12 cellular contexts compared by ENCODE assay signal in the genomic region with DNA sequence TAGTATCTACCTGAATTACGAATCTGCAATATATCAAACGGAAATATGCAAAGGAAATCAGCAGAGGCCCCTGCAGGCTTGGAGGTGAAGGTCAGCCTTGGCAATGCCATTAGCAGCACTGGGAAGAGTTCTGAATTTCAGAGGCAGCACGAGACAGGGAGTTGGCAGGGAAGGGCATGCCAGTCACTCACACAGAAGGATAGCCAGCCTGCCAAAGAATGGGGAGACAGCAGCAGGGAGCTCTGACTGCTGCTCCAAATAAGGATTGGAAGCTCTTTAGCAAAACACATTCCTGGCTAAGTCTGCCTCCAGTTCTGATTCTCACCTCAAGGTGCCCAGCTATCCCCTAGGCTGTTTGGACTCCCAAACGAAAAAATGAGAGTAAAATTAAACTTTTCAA.
DNase-seq lines count a peak whose midpoint lies in the region; ATAC-seq, FAIRE-seq and TF ChIP-seq lines count a peak whose summit lies in the region.
"Had no signal": no experiment of that assay in that cellular context is flagged by ENCODE, and none has a peak within 500 bp of the region (broad histone marks: within the 10 kb centered on the region; RNA-seq: fewer than 3 reads in every experiment).

No MANE protein-coding gene starts in this region.

- peak; percentile 23 to 61 (median 40) for TF ChIP-seq CTCF in gastroesophageal sphincter (IDR thresholded peaks at IDR 0.05)
- no peak for TF ChIP-seq CTCF in pancreas (IDR thresholded peaks at IDR 0.05)
- no peak for TF ChIP-seq CTCF in OCI-LY7 (conservative IDR thresholded peaks at IDR 0.05; ENCODE audit: low read length)

- POLR2A ChIA-PET in OCI-LY7 (lab: Charles Lee), result no interaction called here

- H3K4me2 ChIP-seq in OCI-LY7 (ENCODE audit: low read length), result no peak overlapping the region

- H3K4me1 ChIP-seq in gastroesophageal sphincter, result peaks cover 16 to 46% (median 22%) of the 10 kb centered on the region in 3 donors
- H3K4me1 ChIP-seq in pancreas, result no peaks in the 10 kb centered on the region
- no peaks in the 10 kb centered on the region for H3K4me1 ChIP-seq in OCI-LY7 (ENCODE audit: insufficient read depth, low read length, poor library complexity, severe bottlenecking)

- H3K27me3 ChIP-seq in gastroesophageal sphincter, result no peaks in the 10 kb centered on the region
- no peaks in the 10 kb centered on the region for H3K27me3 ChIP-seq in pancreas
- H3K27me3 ChIP-seq: cardiac muscle cell had no signal

- H3K36me3 ChIP-seq in gastroesophageal sphincter (peaks cover 0 to 6% of the 10 kb centered on the region in 2 donors), pancreas (no peaks in the 10 kb centered on the region), OCI-LY7 (ENCODE audit: insufficient read depth, low read length) (no peaks in the 10 kb centered on the region)
- H3K36me3 ChIP-seq: cardiac muscle cell had no signal

- H3K4me3 ChIP-seq in gastroesophageal sphincter (no peak overlapping the region), pancreas (no peak overlapping the region), OCI-LY7 (ENCODE audit: low read depth, low read length, poor library complexity, severe bottlenecking) (no peak overlapping the region)
- H3K4me3 ChIP-seq: cardiac muscle cell had no signal

- no peaks in the 10 kb centered on the region for H3K9me3 ChIP-seq in gastroesophageal sphincter
- no peaks in the 10 kb centered on the region for H3K9me3 ChIP-seq in pancreas
- peaks cover 5% of the 10 kb centered on the region; the same call in 1 of the 2 replicates for H3K9me3 ChIP-seq in OCI-LY7 (ENCODE audit: low read length)

- ATAC-seq in gastroesophageal sphincter (peak; percentile 71), pancreas (peak in 3 of 4 donors; percentile 31 to 60 (median 50)), HG02798 (IDR thresholded peaks at IDR 0.05; ENCODE audit: poor library complexity, unreplicated experiment) (no peak)
- ATAC-seq: CD8-positive, alpha-beta T cell; stimulated activated naive CD8-positive, alpha-beta T cell treated with anti-CD3 and anti-CD28 coated beads, Interleukin-15, amount 100 ng/mL, for 72 hours had no signal

- no TSS peak for BruUV-seq in OCI-LY7 (replicated peaks; lab: Mats Ljungman, UMichigan)

- H3K9me2 ChIP-seq in OCI-LY7 (ENCODE audit: insufficient read depth, low read length), result no peaks in the 10 kb centered on the region

- H3K27ac ChIP-seq in gastroesophageal sphincter, result peak overlapping the region; percentile 53 to 86 (median 80)
- no peak overlapping the region for H3K27ac ChIP-seq in pancreas
- no peak overlapping the region for H3K27ac ChIP-seq in OCI-LY7 (ENCODE audit: low read depth, low read length, poor library complexity, severe bottlenecking)
- H3K27ac ChIP-seq: cardiac muscle cell had no signal

- DNase-seq in DMS 273 (lab: John Stamatoyannopoulos, UW; ENCODE audit: unreplicated experiment) (peak; percentile 91), SK-MEL-5 (ENCODE audit: low read depth, low spot score) (peak; percentile 50), pancreas (no peak), OCI-LY7 (ENCODE audit: low spot score) (no peak), ecto neural progenitor cell (ENCODE audit: low spot score) (no peak)
- DNase-seq in activated CD8-positive, alpha-beta memory T cell treated with anti-CD3 and anti-CD28 coated beads for 24 hours, result no peak
- DNase-seq: CD8-positive, alpha-beta T cell; MM.1S; stimulated activated naive CD8-positive, alpha-beta T cell treated with anti-CD3 and anti-CD28 coated beads, Interleukin-15, amount 100 ng/mL, for 72 hours had no signal

- TF ChIP-seq POLR2A in gastroesophageal sphincter (IDR thresholded peaks at IDR 0.05), result no peak

- no peak overlapping the region for H2AFZ ChIP-seq in OCI-LY7 (ENCODE audit: low read length)

- no peaks in the 10 kb centered on the region for H4K20me1 ChIP-seq in OCI-LY7 (ENCODE audit: insufficient read depth, low read length)

- in situ Hi-C loops in SK-MEL-5 (cut with HindIII; ENCODE audit: low pct_unique_long_range_greater_than_20kb, low sequenced_read_pairs), result no loop called here

- FAIRE-seq in pancreas (lab: Jason Lieb, UNC), result no peak

- no peaks in the 10 kb centered on the region for H3K79me2 ChIP-seq in OCI-LY7 (ENCODE audit: insufficient read depth, low read depth, low read length)

- no peak for TF ChIP-seq EP300 in gastroesophageal sphincter (IDR thresholded peaks at IDR 0.05)

- intact Hi-C loops in pancreas (cut with DNase I) (no loop called here), OCI-LY7 (cut with micrococcal nuclease; ENCODE audit: unreplicated experiment) (no loop called here)

- WGBS in gastroesophageal sphincter (ENCODE audit: low coverage in 1 of 2), 2 donors, result 10 to 51% methylated on average over 4 of the region's 4 CpGs
- 26 to 33% methylated on average over 4 of the region's 4 CpGs for WGBS in pancreas, 2 donors

- CTCF ChIA-PET in OCI-LY7 (lab: Charles Lee; ENCODE audit: unreplicated experiment), result no interaction called here

Comparison
In these comparisons a context has a peak if more than half of its experiments do, and no peak if none do; other contexts are left out.
1. DNase-seq: peak in DMS 273 (single experiment) and SK-MEL-5 (single experiment); none in pancreas (0 of 6), activated CD8-positive, alpha-beta memory T cell treated with anti-CD3 and anti-CD28 coated beads for 24 hours (single experiment), OCI-LY7 (single experiment) and ecto neural progenitor cell (single experiment).
2. H3K27ac ChIP-seq: peak in gastroesophageal sphincter (4 of 4); none in pancreas (0 of 4) and OCI-LY7 (single experiment).
3. CTCF ChIP-seq: peak in gastroesophageal sphincter (4 of 4); none in pancreas (0 of 4) and OCI-LY7 (single experiment).